ENCODE assay signal across 26 cellular contexts in the genomic region with DNA sequence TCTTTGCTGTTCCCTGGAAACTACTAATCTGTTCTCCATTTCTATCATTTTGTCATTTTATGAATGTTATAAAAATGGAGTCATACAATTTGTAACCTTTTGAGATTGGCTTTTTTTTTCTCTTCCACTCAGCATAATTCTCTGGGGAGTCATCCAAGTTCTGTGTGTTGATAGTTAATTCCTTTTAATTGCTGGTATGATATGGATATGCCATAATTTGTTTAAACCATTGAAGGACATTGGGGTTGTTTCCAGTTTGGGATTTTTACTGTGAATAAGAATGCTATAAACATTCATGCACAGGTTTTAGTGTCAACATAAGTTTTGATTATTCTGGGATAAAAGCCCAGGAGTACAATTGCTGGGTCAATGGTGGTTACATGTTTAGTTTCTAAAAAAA.
"Had no signal": no experiment of that assay in that cellular context is flagged by ENCODE, and none has a peak within 500 bp of the region (broad histone marks: within the 10 kb centered on the region; RNA-seq: fewer than 3 reads in every experiment).

No MANE protein-coding gene starts in this region.

- H3K27ac ChIP-seq: ascending aorta, body of pancreas, PC-9 had no signal

- ATAC-seq: activated CD8-positive, alpha-beta T cell treated with anti-CD3 and anti-CD28 coated beads, Interleukin-2, amount 10 ng/mL, durations not matched to agents 7 days and 5 days; activated naive CD4-positive, alpha-beta T cell treated with anti-CD3 and anti-CD28 coated beads, Interleukin-2, amount 50 U/mL, for 72 hours; activated naive CD8-positive, alpha-beta T cell treated with anti-CD3 and anti-CD28 coated beads, Interleukin-2, amount 50 U/mL, for 24 hours; body of pancreas; T-helper 17 cell; WTC11 had no signal

- H3K36me3 ChIP-seq: ascending aorta, MG63 had no signal

- H3K4me2 ChIP-seq: PC-9 had no signal

- H2AFZ ChIP-seq: PC-9 had no signal

- H3K4me3 ChIP-seq: ascending aorta, body of pancreas, MG63, PC-9 had no signal

- H3K9me3 ChIP-seq: ascending aorta, body of pancreas, MG63 had no signal

- H3K4me1 ChIP-seq: ascending aorta had no signal

- DNase-seq: activated CD4-positive, alpha-beta T cell treated with anti-CD3 and anti-CD28 coated beads for 48 hours; activated CD4-positive, alpha-beta T cell treated with anti-CD3 and anti-CD28 coated beads, Interleukin-2, amount 50 U/mL, for 4 hours; activated CD4-positive, CD25-positive, alpha-beta regulatory T cell treated with anti-CD3 and anti-CD28 coated beads, Interleukin-2, amount 50 U/mL, for 72 hours; activated CD8-positive, alpha-beta T cell treated with anti-CD3 and anti-CD28 coated beads, Interleukin-2, amount 10 ng/mL, durations not matched to agents 7 days and 5 days; activated effector memory CD4-positive, alpha-beta T cell treated with anti-CD3 and anti-CD28 coated beads, Interleukin-2, amount 50 U/mL, for 16 hours; activated naive CD4-positive, alpha-beta T cell treated with Interleukin-2 at 50 U/mL for 16 hours; activated naive CD8-positive, alpha-beta T cell treated with anti-CD3 and anti-CD28 coated beads, Interleukin-2, amount 50 U/mL, for 24 hours; activated T-cell treated with anti-CD3 and anti-CD28 coated beads, Interleukin-2, amount 50 U/mL, for 24 hours; amniotic stem cell; body of pancreas; central memory CD4-positive, alpha-beta T cell; KG1; MG63; MV-4-11; NCI-H1694 treated with DMSO at 0.1 percent for 48 hours; NCI-H2029 treated with DMSO at 0.1 percent for 48 hours; NCI-H446; NCI-H524; NCI-H82; PC-9; SHP77 treated with DMSO at 0.1 percent for 48 hours; T-helper 17 cell; T-helper 9 cell had no signal

- H3K27me3 ChIP-seq: ascending aorta, body of pancreas, MG63 had no signal
